Comparison of ENCODE assay signal across 8 cellular contexts in genomic region chr2:45652090-45653050, GRCh38. TPM values are rescaled to one million over a fixed set of nuclear protein-coding genes. Genes with fewer than 3 reads are reported as not detected.
DNase-seq lines count a peak whose midpoint lies in the region; ATAC-seq and TF ChIP-seq lines count a peak whose summit lies in the region.

No MANE protein-coding gene starts in this region.

- no peak for ATAC-seq in HG02870 (IDR thresholded peaks at IDR 0.05; ENCODE audit: unreplicated experiment)
- ATAC-seq in HG02981 (IDR thresholded peaks at IDR 0.05; ENCODE audit: unreplicated experiment) = no peak

- H3K9me3 ChIP-seq in MG63 (no peaks in the 10 kb centered on the region), mesodermal cell (ENCODE audit: control insufficient read depth, low read length) (no peaks in the 10 kb centered on the region), suprapubic skin (no peaks in the 10 kb centered on the region)
- no peaks in the 10 kb centered on the region for H3K9me3 ChIP-seq in effector memory CD4-positive, alpha-beta T cell (ENCODE audit: control insufficient read depth, low read length)

- 7 to 8% methylated on average over 42 to 47 of the region's 54 CpGs for WGBS in mesodermal cell (ENCODE audit: insufficient coverage in 2 of 2), 2 experiments
- 5% methylated on average over 32 of the region's 54 CpGs for WGBS in suprapubic skin

- H3K27me3 Mint-ChIP-seq in activated CD4-positive, alpha-beta T cell treated with anti-CD3 and anti-CD28 coated beads, Interleukin-2, amount 10 ng/mL, durations not matched to agents 7 days and 5 days = peaks cover 11% of the 10 kb centered on the region

- peaks cover 8% of the 10 kb centered on the region for H3K4me1 ChIP-seq in effector memory CD4-positive, alpha-beta T cell (ENCODE audit: control insufficient read depth, insufficient read depth, low read length, poor library complexity, severe bottlenecking)
- H3K4me1 ChIP-seq in mesodermal cell (ENCODE audit: control insufficient read depth, insufficient read depth, low read length, poor library complexity, severe bottlenecking) (peaks cover 7% of the 10 kb centered on the region), suprapubic skin (peaks cover 39% of the 10 kb centered on the region)

- H3K4me3 Mint-ChIP-seq in activated CD4-positive, alpha-beta T cell treated with anti-CD3 and anti-CD28 coated beads, Interleukin-2, amount 10 ng/mL, durations not matched to agents 7 days and 5 days = peak overlapping the region; percentile 77

- no peak overlapping the region for H3K27ac ChIP-seq in effector memory CD4-positive, alpha-beta T cell (ENCODE audit: insufficient read depth, low read length, poor library complexity, severe bottlenecking)
- H3K27ac ChIP-seq in mesodermal cell (ENCODE audit: low read depth, low read length, severe bottlenecking) = no peak overlapping the region
- H3K27ac ChIP-seq in suprapubic skin = peak overlapping the region; percentile 98

- TF ChIP-seq EP300 in suprapubic skin (IDR thresholded peaks at IDR 0.05) = no peak

- POLR2A ChIA-PET in activated CD4-positive, alpha-beta T cell treated with anti-CD3 and anti-CD28 coated beads, Interleukin-2, amount 10 ng/mL, durations not matched to agents 7 days and 5 days (lab: Charles Lee) = interaction anchor here (0.6 kb wide), 1 partner anchor 218 kb away, joined by 3 read pairs; no protein-coding TSS in a partner anchor

- peak; percentile 29 for DNase-seq in COLO668 (lab: John Stamatoyannopoulos, UW; ENCODE audit: unreplicated experiment)
- peak; percentile 65 for DNase-seq in MG63
- DNase-seq in activated CD4-positive, alpha-beta T cell treated with anti-CD3 and anti-CD28 coated beads, Interleukin-2, amount 10 ng/mL, durations not matched to agents 7 days and 5 days = peak; percentile 20
- no peak for DNase-seq in effector memory CD4-positive, alpha-beta T cell
- peak; percentile 80 to 82 for DNase-seq in suprapubic skin (ENCODE audit: low spot score in 2 of 2)

- H3K4me1 Mint-ChIP-seq in activated CD4-positive, alpha-beta T cell treated with anti-CD3 and anti-CD28 coated beads, Interleukin-2, amount 10 ng/mL, durations not matched to agents 7 days and 5 days = peaks cover 37% of the 10 kb centered on the region

- CTCF ChIA-PET in activated CD4-positive, alpha-beta T cell treated with anti-CD3 and anti-CD28 coated beads, Interleukin-2, amount 10 ng/mL, durations not matched to agents 7 days and 5 days (lab: Charles Lee) = interaction anchor here (0.6 to 1.8 kb wide), 3 partner anchors 8 to 118 kb away, joined by 3 to 4 read pairs (median 4); no protein-coding TSS in a partner anchor

- peaks cover 8% of the 10 kb centered on the region for H3K36me3 Mint-ChIP-seq in activated CD4-positive, alpha-beta T cell treated with anti-CD3 and anti-CD28 coated beads, Interleukin-2, amount 10 ng/mL, durations not matched to agents 7 days and 5 days (ENCODE audit: low read depth)

- TF ChIP-seq CTCF in suprapubic skin (IDR thresholded peaks at IDR 0.05) = no peak

- H3K9me3 Mint-ChIP-seq in activated CD4-positive, alpha-beta T cell treated with anti-CD3 and anti-CD28 coated beads, Interleukin-2, amount 10 ng/mL, durations not matched to agents 7 days and 5 days = no peaks in the 10 kb centered on the region

- no peaks in the 10 kb centered on the region; the same call in none of the 2 replicates for H3K36me3 ChIP-seq in MG63
- no peaks in the 10 kb centered on the region for H3K36me3 ChIP-seq in effector memory CD4-positive, alpha-beta T cell (ENCODE audit: control insufficient read depth, insufficient read depth, low read length)
- peaks cover 23% of the 10 kb centered on the region for H3K36me3 ChIP-seq in mesodermal cell (ENCODE audit: control insufficient read depth, insufficient read depth, low read length)
- H3K36me3 ChIP-seq in suprapubic skin = no peaks in the 10 kb centered on the region

- H3K27me3 ChIP-seq in MG63 = no peaks in the 10 kb centered on the region
- no peaks in the 10 kb centered on the region for H3K27me3 ChIP-seq in effector memory CD4-positive, alpha-beta T cell (replicated peaks; ENCODE audit: control insufficient read depth, insufficient read depth, low read length, poor library complexity, severe bottlenecking)
- no peaks in the 10 kb centered on the region for H3K27me3 ChIP-seq in suprapubic skin

- no peak for TF ChIP-seq POLR2A in suprapubic skin (IDR thresholded peaks at IDR 0.05)

- H3K4me3 ChIP-seq in MG63 (peak overlapping the region; percentile 79), mesodermal cell (ENCODE audit: extremely low read depth, insufficient read depth, low read length, poor library complexity, severe bottlenecking) (peak overlapping the region; percentile 91), suprapubic skin (peak overlapping the region; percentile 94)
- peak overlapping the region; percentile 90 for H3K4me3 ChIP-seq in effector memory CD4-positive, alpha-beta T cell (ENCODE audit: insufficient read depth, low read depth, low read length, poor library complexity, severe bottlenecking)

- peak overlapping the region; percentile 85 for H3K27ac Mint-ChIP-seq in activated CD4-positive, alpha-beta T cell treated with anti-CD3 and anti-CD28 coated beads, Interleukin-2, amount 10 ng/mL, durations not matched to agents 7 days and 5 days

RNA-seq across cellular contexts. Expression of gene PRKCE, which starts 0.9 kb away (rescaled TPM):
- 7.9 and 16.9 TPM in 2 replicates for total RNA-seq in MG63 (2014; rRNA removed; shearing (Covaris generic); ENCODE audit: low replicate concordance)
- total RNA-seq in activated CD4-positive, alpha-beta T cell treated with anti-CD3 and anti-CD28 coated beads, Interleukin-2, amount 10 ng/mL, durations not matched to agents 7 days and 5 days = 10 to 100 TPM; 13.1 to 15.4 TPM
- 19.1 TPM for polyA plus RNA-seq in mesodermal cell (2013, experiment 1 of 2)
- 19.3 TPM for polyA plus RNA-seq in mesodermal cell (2013, experiment 2 of 2)
- 10 to 100 TPM in 2 of 4 donors, 1 to 10 TPM in 2; 7.9 to 18.3 (median 12.5) TPM for total RNA-seq in suprapubic skin

RNA-seq across cellular contexts. Expression of gene SRBD1, which starts 41.3 kb away (rescaled TPM):
- 5.8 and 30.5 TPM in 2 replicates for total RNA-seq in MG63 (2014; rRNA removed; shearing (Covaris generic); ENCODE audit: low replicate concordance)
- total RNA-seq in activated CD4-positive, alpha-beta T cell treated with anti-CD3 and anti-CD28 coated beads, Interleukin-2, amount 10 ng/mL, durations not matched to agents 7 days and 5 days = 10 to 100 TPM; 19.4 to 20.0 TPM
- 14.6 TPM for polyA plus RNA-seq in mesodermal cell (2013, experiment 1 of 2)
- 16.8 TPM for polyA plus RNA-seq in mesodermal cell (2013, experiment 2 of 2)
- total RNA-seq in suprapubic skin = 1 to 10 TPM; 6.1 to 9.6 (median 7.2) TPM

Comparison
In these comparisons a context has a peak if more than half of its experiments do, and no peak if none do; other contexts are left out.
1. DNase-seq: peak in COLO668 (single experiment), MG63 (single experiment), activated CD4-positive, alpha-beta T cell treated with anti-CD3 and anti-CD28 coated beads, Interleukin-2, amount 10 ng/mL, durations not matched to agents 7 days and 5 days (single experiment) and suprapubic skin (2 of 2); none in effector memory CD4-positive, alpha-beta T cell (0 of 3).
2. Peak in every context shown above with its lines, with median percentiles within 50 percentile points of each other: H3K4me3 ChIP-seq.